In the genomic region with DNA sequence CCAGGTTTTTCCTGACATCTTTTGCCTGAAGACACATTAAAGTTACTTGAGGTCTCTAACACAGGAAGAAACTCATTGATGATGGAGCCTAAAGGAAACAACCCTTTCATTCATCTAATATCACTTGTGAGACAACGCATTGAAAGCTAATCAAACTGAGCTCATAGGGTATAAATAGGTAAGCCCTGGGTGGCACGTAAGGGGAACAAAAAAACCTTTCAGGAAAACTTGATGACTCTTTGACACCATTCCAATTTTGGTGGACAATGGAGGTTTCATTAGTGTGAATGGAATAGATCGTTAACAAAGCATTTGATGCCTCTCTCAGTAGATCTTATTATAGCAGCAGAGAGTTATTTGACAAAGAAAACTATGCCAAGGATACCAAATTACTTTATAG, we compare ENCODE assay signal across 24 cellular contexts.
A peak's percentile ranks its signal among the peaks of the same experiment; 100 is the strongest.
DNase-seq lines count a peak whose midpoint lies in the region; ATAC-seq and TF ChIP-seq lines count a peak whose summit lies in the region.
"Had no signal": no experiment of that assay in that cellular context is flagged by ENCODE, and none has a peak within 500 bp of the region (broad histone marks: within the 10 kb centered on the region; RNA-seq: fewer than 3 reads in every experiment).

No MANE protein-coding gene starts in this region.

- peak overlapping the region; percentile 41; the same call in 1 of the 3 replicates for H2BK15ac ChIP-seq in IMR-90 (ENCODE audit: low read depth, low read length)

- H3K18ac ChIP-seq in IMR-90 (ENCODE audit: low read depth, low read length) = no peak overlapping the region

- peak overlapping the region; percentile 51; the same call in 1 of the 2 replicates for H2BK20ac ChIP-seq in IMR-90 (ENCODE audit: low read depth, low read length)

- CTCF ChIA-PET in IMR-90 (lab: Yijun Ruan, JAX) = interaction anchor here (0.9 kb wide), 1 partner anchor 632 kb away, joined by 3 read pairs; no protein-coding TSS in a partner anchor

- H3K4me2 ChIP-seq in IMR-90 (ENCODE audit: low read depth, low read length) = no peak overlapping the region
- H3K4me2 ChIP-seq: A549 had no signal

- no peak overlapping the region for H3K56ac ChIP-seq in IMR-90 (ENCODE audit: extremely low read depth, insufficient read depth, low read length)

- no peak overlapping the region for H2BK5ac ChIP-seq in IMR-90 (ENCODE audit: low read depth, low read length, poor library complexity, severe bottlenecking)

- H4K8ac ChIP-seq in IMR-90 (ENCODE audit: low read depth in 2 of 2, low read length in 2 of 2) = no peak overlapping the region; a peak in 1 of 4 replicates

- H4K5ac ChIP-seq in IMR-90 (ENCODE audit: low read depth, low read length) = no peak overlapping the region

- TF ChIP-seq POLR2A in IMR-90 (IDR thresholded peaks at IDR 0.05; ENCODE audit: low read depth, low read length) = no peak

- no peak overlapping the region for H3K23ac ChIP-seq in IMR-90 (ENCODE audit: low read depth, low read length)

- POLR2A ChIA-PET in IMR-90 (lab: Charles Lee; ENCODE audit: unreplicated experiment) = no interaction called here

- H3K4me1 ChIP-seq in IMR-90 (ENCODE audit: control insufficient read depth, insufficient read depth, low read length) = peaks cover 11% of the 10 kb centered on the region; the same call in 1 of the 2 replicates

- no peak overlapping the region for H2AFZ ChIP-seq in IMR-90 (replicated peaks; ENCODE audit: low read length, poor library complexity)

- H2AK5ac ChIP-seq in IMR-90 (ENCODE audit: low read depth, low read length) = no peak overlapping the region

- no peak for ATAC-seq in activated naive CD8-positive, alpha-beta T cell treated with anti-CD3 and anti-CD28 coated beads, Interleukin-2, amount 50 U/mL, for 24 hours
- no peak for ATAC-seq in IMR-90 (ENCODE audit: low read depth)
- ATAC-seq in stimulated activated naive B cell treated with anti-CD40 and anti-IgM and Interleukin-4, amounts not matched to agents 10 μg/mL and 1 μg/mL and 100 μg/mL, for 72 hours (replicated peaks) = no peak
- ATAC-seq in HG03520 (IDR thresholded peaks at IDR 0.05; ENCODE audit: unreplicated experiment) = no peak
- ATAC-seq: A549, T-cell had no signal

- no peak overlapping the region for H2AK9ac ChIP-seq in IMR-90 (replicated peaks; ENCODE audit: low read depth, low read length, poor library complexity)

- H2BK120ac ChIP-seq in IMR-90 (ENCODE audit: low read depth, low read length) = no peak overlapping the region; the same call in 1 of the 2 replicates

- intact Hi-C loops in IMR-90 (cut with micrococcal nuclease) = no loop called here

- no peak overlapping the region for H3K27ac ChIP-seq in IMR-90 (ENCODE audit: insufficient read depth, low read length)
- H3K27ac ChIP-seq: A549, SJSA1 had no signal

- no peak for TF ChIP-seq RAD21 in IMR-90 (IDR thresholded peaks at IDR 0.05; ENCODE audit: low read length)

- H3K9me3 ChIP-seq in IMR-90 (ENCODE audit: control insufficient read depth, insufficient read depth, low read length) = no peaks in the 10 kb centered on the region
- H3K9me3 ChIP-seq: SJSA1 had no signal

- BruUV-seq in IMR-90 (replicated peaks; lab: Mats Ljungman, UMichigan) = no TSS peak

- no peak overlapping the region for H3K9ac ChIP-seq in IMR-90 (ENCODE audit: low read depth, low read length)

- peaks cover 8% of the 10 kb centered on the region for H3K9me1 ChIP-seq in IMR-90 (ENCODE audit: insufficient read depth, low read length)

- H3K36me3 Mint-ChIP-seq in activated naive CD8-positive, alpha-beta T cell = no peaks in the 10 kb centered on the region
- H3K36me3 Mint-ChIP-seq in activated naive CD8-positive, alpha-beta T cell treated with anti-CD3 and anti-CD28 coated beads, Interleukin-2, amount 50 U/mL, for 24 hours (ENCODE audit: low read depth) = no peaks in the 10 kb centered on the region
- H3K36me3 Mint-ChIP-seq in stimulated activated naive B cell treated with anti-CD40 and anti-IgM and Interleukin-4, amounts not matched to agents 10 μg/mL and 1 μg/mL and 100 μg/mL, for 72 hours = peaks cover 0 to 3% of the 10 kb centered on the region in 2 donors
- H3K36me3 Mint-ChIP-seq: CD4-positive, alpha-beta memory T cell; T-cell had no signal

- peaks cover 32% of the 10 kb centered on the region for H3K4me1 Mint-ChIP-seq in activated naive CD8-positive, alpha-beta T cell (ENCODE audit: low read depth)
- peaks cover 47% of the 10 kb centered on the region for H3K4me1 Mint-ChIP-seq in activated naive CD8-positive, alpha-beta T cell treated with anti-CD3 and anti-CD28 coated beads, Interleukin-2, amount 50 U/mL, for 24 hours
- H3K4me1 Mint-ChIP-seq in stimulated activated naive B cell treated with anti-CD40 and anti-IgM and Interleukin-4, amounts not matched to agents 10 μg/mL and 1 μg/mL and 100 μg/mL, for 72 hours = peaks cover 31 to 58% of the 10 kb centered on the region in 2 donors

- H3K4ac ChIP-seq in IMR-90 (ENCODE audit: low read depth, low read length) = no peak overlapping the region

- H3K14ac ChIP-seq in IMR-90 (replicated peaks; ENCODE audit: low read depth, low read length) = no peak overlapping the region

- TF ChIP-seq CTCF in IMR-90 (conservative IDR thresholded peaks at IDR 0.05; ENCODE audit: low read depth, low read length) = no peak

- no peak overlapping the region for H3K4me3 ChIP-seq in IMR-90 (ENCODE audit: insufficient read depth, low read depth, low read length)
- H3K4me3 ChIP-seq: A549, SJSA1 had no signal

- dilution Hi-C loops in IMR-90 (cut with HindIII; ENCODE audit: low sequenced_read_pairs, unreplicated experiment) = no loop called here

- H4K20me1 ChIP-seq in IMR-90 (ENCODE audit: insufficient read depth, low read length) = no peaks in the 10 kb centered on the region

- no peak for DNase-seq in activated naive CD8-positive, alpha-beta T cell treated with anti-CD3 and anti-CD28 coated beads, Interleukin-2, amount 50 U/mL, for 24 hours
- DNase-seq in IMR-90 (no peak), dermis blood vessel endothelial cell (peak; percentile 52), pons (ENCODE audit: low spot score) (peak; percentile 55)
- DNase-seq in stimulated activated naive B cell treated with anti-CD40 and anti-IgM and Interleukin-4, amounts not matched to agents 10 μg/mL and 1 μg/mL and 100 μg/mL, for 72 hours = no peak
- DNase-seq: AML-193; C1 segment of cervical spinal cord; CD4-positive, alpha-beta memory T cell; DMS79 treated with DMSO at 0.1 percent for 48 hours; Karpas-422; MV-4-11; NCI-H1694; NCI-H2029 treated with DMSO at 0.1 percent for 48 hours; NCI-H2171; NCI-H345; NCI-H510A treated with DMSO at 0.1 percent for 48 hours; NCI-H774; Right ventricle myocardium superior; RPMI8226; T-cell had no signal

- H3K79me1 ChIP-seq in IMR-90 (ENCODE audit: low read depth in 1 of 2, low read length in 2 of 2) = no peaks in the 10 kb centered on the region

- H3K27me3 Mint-ChIP-seq in activated naive CD8-positive, alpha-beta T cell = no peaks in the 10 kb centered on the region
- no peaks in the 10 kb centered on the region for H3K27me3 Mint-ChIP-seq in activated naive CD8-positive, alpha-beta T cell treated with anti-CD3 and anti-CD28 coated beads, Interleukin-2, amount 50 U/mL, for 24 hours
- no peaks in the 10 kb centered on the region for H3K27me3 Mint-ChIP-seq in stimulated activated naive B cell treated with anti-CD40 and anti-IgM and Interleukin-4, amounts not matched to agents 10 μg/mL and 1 μg/mL and 100 μg/mL, for 72 hours
- H3K27me3 Mint-ChIP-seq: CD4-positive, alpha-beta memory T cell; T-cell had no signal

- H3K9me3 Mint-ChIP-seq in activated naive CD8-positive, alpha-beta T cell (ENCODE audit: low read depth) = no peaks in the 10 kb centered on the region
- peaks cover 3% of the 10 kb centered on the region for H3K9me3 Mint-ChIP-seq in activated naive CD8-positive, alpha-beta T cell treated with anti-CD3 and anti-CD28 coated beads, Interleukin-2, amount 50 U/mL, for 24 hours
- H3K9me3 Mint-ChIP-seq in stimulated activated naive B cell treated with anti-CD40 and anti-IgM and Interleukin-4, amounts not matched to agents 10 μg/mL and 1 μg/mL and 100 μg/mL, for 72 hours = peaks cover 5 to 8% of the 10 kb centered on the region in 2 donors
- H3K9me3 Mint-ChIP-seq: CD4-positive, alpha-beta memory T cell; T-cell had no signal

- WGBS in IMR-90 (ENCODE audit: extremely low coverage in 2 of 2, insufficient read length in 1 of 2), 2 experiments = no CpG with 5 or more reads among the region's 3 CpGs

- peak overlapping the region; percentile 41 for H3K27ac Mint-ChIP-seq in activated naive CD8-positive, alpha-beta T cell
- no peak overlapping the region for H3K27ac Mint-ChIP-seq in activated naive CD8-positive, alpha-beta T cell treated with anti-CD3 and anti-CD28 coated beads, Interleukin-2, amount 50 U/mL, for 24 hours
- H3K27ac Mint-ChIP-seq in stimulated activated naive B cell treated with anti-CD40 and anti-IgM and Interleukin-4, amounts not matched to agents 10 μg/mL and 1 μg/mL and 100 μg/mL, for 72 hours = no peak overlapping the region
- H3K27ac Mint-ChIP-seq: T-cell had no signal

- no peak overlapping the region for H3K4me3 Mint-ChIP-seq in activated naive CD8-positive, alpha-beta T cell
- H3K4me3 Mint-ChIP-seq in activated naive CD8-positive, alpha-beta T cell treated with anti-CD3 and anti-CD28 coated beads, Interleukin-2, amount 50 U/mL, for 24 hours = no peak overlapping the region
- H3K4me3 Mint-ChIP-seq in stimulated activated naive B cell treated with anti-CD40 and anti-IgM and Interleukin-4, amounts not matched to agents 10 μg/mL and 1 μg/mL and 100 μg/mL, for 72 hours = no peak overlapping the region
- H3K4me3 Mint-ChIP-seq: CD4-positive, alpha-beta memory T cell; T-cell had no signal

- in situ Hi-C loops in IMR-90 (cut with MboI; ENCODE audit: low sequenced_read_pairs) = no loop called here

- H3K36me3 ChIP-seq in IMR-90 (ENCODE audit: control insufficient read depth, insufficient read depth, low read length) = no peaks in the 10 kb centered on the region
- H3K36me3 ChIP-seq: SJSA1 had no signal

- H3K27me3 ChIP-seq in IMR-90 (ENCODE audit: control insufficient read depth, insufficient read depth, low read length) = no peaks in the 10 kb centered on the region
- H3K27me3 ChIP-seq: SJSA1 had no signal

- no peak overlapping the region for H4K91ac ChIP-seq in IMR-90 (ENCODE audit: insufficient read depth, low read depth, low read length)

TF ChIP-seq in IMR-90, 13 proteins besides CTCF, POLR2A, EP300 and RAD21 (continues in another document):
- TF ChIP-seq SMC3 (IDR thresholded peaks at IDR 0.05; ENCODE audit: low read depth, low read length) (no peak), MAFK (IDR thresholded peaks at IDR 0.05; ENCODE audit: low read depth, low read length) (no peak), CEBPB (IDR thresholded peaks at IDR 0.05; ENCODE audit: low read depth, low read length) (no peak), MXI1 (IDR thresholded peaks at IDR 0.05; ENCODE audit: borderline replicate concordance, low read depth, low read length) (no peak), RCOR1 (IDR thresholded peaks at IDR 0.05; ENCODE audit: insufficient replicate concordance, low read length) (no peak), NFE2L2 (IDR thresholded peaks at IDR 0.05; ENCODE audit: low read depth, low read length) (no peak), BHLHE40 (IDR thresholded peaks at IDR 0.05; ENCODE audit: low read depth, low read length) (no peak)

Comparison
In these comparisons a context has a peak if more than half of its experiments do, and no peak if none do; other contexts are left out.
1. DNase-seq: peak in dermis blood vessel endothelial cell (single experiment) and pons (single experiment); none in activated naive CD8-positive, alpha-beta T cell treated with anti-CD3 and anti-CD28 coated beads, Interleukin-2, amount 50 U/mL, for 24 hours (single experiment), IMR-90 (single experiment) and stimulated activated naive B cell treated with anti-CD40 and anti-IgM and Interleukin-4, amounts not matched to agents 10 μg/mL and 1 μg/mL and 100 μg/mL, for 72 hours (single experiment).